Comparison of ENCODE assay signal across 8 cellular contexts in genomic region chr1:14878124-14878523, GRCh38.
"Had no signal": no experiment of that assay in that cellular context is flagged by ENCODE, and none has a peak within 500 bp of the region (broad histone marks: within the 10 kb centered on the region; RNA-seq: fewer than 3 reads in every experiment).

No MANE protein-coding gene starts in this region.

- FAIRE-seq: HTR-8/SVneo had no signal

- H3K9ac ChIP-seq: GM23248 had no signal

- H3K36me3 ChIP-seq: HAP-1 had no signal

- H3K9me3 ChIP-seq: HAP-1 had no signal

- H3K4me3 ChIP-seq: GM23248, HAP-1 had no signal

- H2AFZ ChIP-seq: GM23248 had no signal

- ATAC-seq: HCT116 had no signal

- DNase-seq: GM23248, GOT3, H7, HFFc6, KBM-7 had no signal

- H3K4me1 ChIP-seq: HAP-1 had no signal

- H3K27ac ChIP-seq: GM23248 had no signal
